Comparison of ENCODE assay signal across 18 cellular contexts in genomic region chr6:167005350-167006159, GRCh38. TPM values are rescaled to one million over a fixed set of nuclear protein-coding genes. Genes with fewer than 3 reads are reported as not detected.
A peak's percentile ranks its signal among the peaks of the same experiment; 100 is the strongest.
DNase-seq lines count a peak whose midpoint lies in the region; ATAC-seq and TF ChIP-seq lines count a peak whose summit lies in the region.
"Had no signal": no experiment of that assay in that cellular context is flagged by ENCODE, and none has a peak within 500 bp of the region (broad histone marks: within the 10 kb centered on the region; RNA-seq: fewer than 3 reads in every experiment).

No MANE protein-coding gene starts in this region.

- 19 to 25% (median 21%) methylated on average over 12 of the region's 12 CpGs for WGBS in ovary, 3 donors

- H3K4me3 ChIP-seq in SJCRH30, result no peak overlapping the region
- no peak overlapping the region for H3K4me3 ChIP-seq in ovary
- H3K4me3 ChIP-seq in CD8-positive, alpha-beta memory T cell (ENCODE audit: low read length), result no peak overlapping the region
- H3K4me3 ChIP-seq: HAP-1, lung had no signal

- no peaks in the 10 kb centered on the region for H3K27me3 Mint-ChIP-seq in CD8-positive, alpha-beta memory T cell

- intact Hi-C loops in cardiac septum (cut with DNase I) (no loop called here), ovary (cut with DNase I) (no loop called here)

- H3K9me3 ChIP-seq in SJCRH30 (replicated peaks) (no peaks in the 10 kb centered on the region), ovary (no peaks in the 10 kb centered on the region)
- no peaks in the 10 kb centered on the region for H3K9me3 ChIP-seq in CD8-positive, alpha-beta memory T cell (ENCODE audit: low read length)
- H3K9me3 ChIP-seq: HAP-1 had no signal

- no peak for TF ChIP-seq CTCF in ovary (IDR thresholded peaks at IDR 0.05)

- H3K36me3 ChIP-seq in SJCRH30 (peaks cover 64% of the 10 kb centered on the region), ovary (no peaks in the 10 kb centered on the region)
- H3K36me3 ChIP-seq in CD8-positive, alpha-beta memory T cell (ENCODE audit: insufficient read depth, low read length), result peaks cover 14% of the 10 kb centered on the region

- peaks cover 22 to 39% (median 28%) of the 10 kb centered on the region in 3 donors for H3K4me1 Mint-ChIP-seq in CD8-positive, alpha-beta memory T cell

- no peaks in the 10 kb centered on the region for H3K27me3 ChIP-seq in SJCRH30
- H3K27me3 ChIP-seq in ovary, result no peaks in the 10 kb centered on the region
- H3K27me3 ChIP-seq in CD8-positive, alpha-beta memory T cell (ENCODE audit: insufficient read depth, low read length, poor library complexity, severe bottlenecking), result no peaks in the 10 kb centered on the region

- DNase-seq in Ammon's horn (ENCODE audit: low spot score) (peak; percentile 50), SJCRH30 (peak; percentile 24 to 31), cardiac septum (ENCODE audit: low spot score) (peak; percentile 81), ovary (peak; percentile 75 to 85 (median 79)), pons (ENCODE audit: low spot score) (no peak), OCI-M2 (lab: John Stamatoyannopoulos, UW; ENCODE audit: unreplicated experiment) (no peak)
- no peak for DNase-seq in CD8-positive, alpha-beta memory T cell
- DNase-seq: EL, foreskin melanocyte, Kasumi-1, natural killer cell, NCI-H1417 treated with DMSO at 0.1 percent for 48 hours, NCI-H226 had no signal

- POLR2A ChIA-PET in CD8-positive, alpha-beta memory T cell (lab: Charles Lee), result no interaction called here

- H3K27ac Mint-ChIP-seq in CD8-positive, alpha-beta memory T cell, result no peak overlapping the region
- H3K27ac Mint-ChIP-seq: natural killer cell; T-helper 2 cell treated with Interferon-gamma antibody and Interleukin-4, amounts not matched to agents 5 μg/mL and 100 μg/mL, for 36 hours had no signal

- H3K27ac ChIP-seq in SJCRH30, result no peak overlapping the region
- no peak overlapping the region for H3K27ac ChIP-seq in ovary
- no peak overlapping the region for H3K27ac ChIP-seq in CD8-positive, alpha-beta memory T cell (ENCODE audit: low read depth, low read length)

- peak overlapping the region in 2 of 7 donors; percentile 27 to 52 for H3K4me3 Mint-ChIP-seq in CD8-positive, alpha-beta memory T cell
- H3K4me3 Mint-ChIP-seq: natural killer cell; T-helper 2 cell treated with Interferon-gamma antibody and Interleukin-4, amounts not matched to agents 5 μg/mL and 100 μg/mL, for 36 hours had no signal

- no peak for TF ChIP-seq EP300 in ovary (IDR thresholded peaks at IDR 0.05)

- ATAC-seq in GM19328 (IDR thresholded peaks at IDR 0.05; ENCODE audit: unreplicated experiment), result no peak
- ATAC-seq: activated CD4-positive, CD25-positive, alpha-beta regulatory T cell treated with anti-CD3 and anti-CD28 coated beads, Interleukin-2, amount 50 U/mL, for 24 hours; natural killer cell had no signal

- H3K9me3 Mint-ChIP-seq in CD8-positive, alpha-beta memory T cell, result no peaks in the 10 kb centered on the region
- H3K9me3 Mint-ChIP-seq: natural killer cell; T-helper 2 cell treated with Interferon-gamma antibody and Interleukin-4, amounts not matched to agents 5 μg/mL and 100 μg/mL, for 36 hours had no signal

- no peak for TF ChIP-seq POLR2A in ovary (IDR thresholded peaks at IDR 0.05)

- H3K4me1 ChIP-seq in SJCRH30 (peaks cover 4% of the 10 kb centered on the region; the same call in 1 of the 2 replicates), ovary (ENCODE audit: insufficient read depth) (peaks cover 7% of the 10 kb centered on the region)
- H3K4me1 ChIP-seq in CD8-positive, alpha-beta memory T cell (ENCODE audit: insufficient read depth, low read length), result peaks cover 11% of the 10 kb centered on the region

- H3K36me3 Mint-ChIP-seq in CD8-positive, alpha-beta memory T cell, result peaks cover 9 to 55% (median 18%) of the 10 kb centered on the region in 3 donors
- H3K36me3 Mint-ChIP-seq: natural killer cell had no signal

- CTCF ChIA-PET in CD8-positive, alpha-beta memory T cell (lab: Charles Lee), result interaction anchor here (1.0 to 1.4 kb wide), 3 partner anchors 9 to 137 kb away, joined by 3 to 6 read pairs (median 3); no protein-coding TSS in a partner anchor

RNA-seq across cellular contexts. Expression of gene CEP43, which starts 6.4 kb away (rescaled TPM):
- 57.5 and 60.2 TPM in 2 replicates for total RNA-seq in SJCRH30 (2014; rRNA removed; shearing (Covaris generic))
- total RNA-seq in cardiac septum (10.2 TPM), ovary (10 to 100 TPM; 12.3 to 39.5 (median 15.4) TPM)
- polyA plus RNA-seq in ovary, result 10 to 100 TPM in 1 of 2 donors, 1 to 10 TPM in 1; 7.5 to 13.7 TPM
- total RNA-seq in CD8-positive, alpha-beta memory T cell, result 10 to 100 TPM; 26.4 to 29.5 TPM
- polyA plus RNA-seq in CD8-positive, alpha-beta memory T cell, result 6.8 TPM

RNA-seq across cellular contexts. Expression of gene RNASET2, which starts 49.2 kb away (rescaled TPM):
- 17.2 and 18.9 TPM in 2 replicates for total RNA-seq in SJCRH30 (2014; rRNA removed; shearing (Covaris generic))
- total RNA-seq in cardiac septum, result 9.1 TPM
- total RNA-seq in ovary, result 100 to 1,000 TPM in 1 of 7 donors, 10 to 100 TPM in 6; 34.8 to 211 (median 56.0) TPM
- 10 to 100 TPM; 42.2 to 79.7 TPM for polyA plus RNA-seq in ovary
- 10 to 100 TPM; 22.3 to 27.6 TPM for total RNA-seq in CD8-positive, alpha-beta memory T cell
- 232 TPM for polyA plus RNA-seq in CD8-positive, alpha-beta memory T cell

Comparison
In these comparisons a context has a peak if more than half of its experiments do, and no peak if none do; other contexts are left out.
1. DNase-seq: peak in Ammon's horn (single experiment), SJCRH30 (2 of 2), cardiac septum (single experiment) and ovary (5 of 5); none in CD8-positive, alpha-beta memory T cell (0 of 5), pons (single experiment) and OCI-M2 (single experiment).